ENCODE assay signal across 1 cellular context in the genomic region with DNA sequence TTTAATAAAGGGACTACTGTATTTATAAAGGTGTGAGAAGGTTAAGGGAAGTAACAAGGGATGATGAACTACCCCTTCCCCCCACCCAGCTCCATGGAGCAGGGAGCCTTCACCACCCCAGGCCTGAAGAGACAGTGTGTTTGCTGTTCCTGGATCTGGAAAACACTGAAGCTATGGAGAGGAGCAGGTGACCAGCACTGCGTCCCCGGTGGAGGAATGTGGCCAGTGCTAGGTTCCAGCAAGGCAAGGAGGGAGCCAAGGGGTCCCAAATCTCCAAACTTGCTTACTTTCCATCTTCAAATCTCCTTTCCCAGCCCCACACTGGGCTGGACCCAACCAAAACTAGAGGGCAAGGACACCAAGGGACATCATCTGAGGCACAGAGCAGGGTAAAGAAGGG.
TF ChIP-seq lines count a peak whose summit lies in the region.

No MANE protein-coding gene starts in this region.

TF ChIP-seq in WTC11, 78 proteins besides CTCF, POLR2A, EP300 and RAD21 (continued from another document):
- TF ChIP-seq, protein P1, sequence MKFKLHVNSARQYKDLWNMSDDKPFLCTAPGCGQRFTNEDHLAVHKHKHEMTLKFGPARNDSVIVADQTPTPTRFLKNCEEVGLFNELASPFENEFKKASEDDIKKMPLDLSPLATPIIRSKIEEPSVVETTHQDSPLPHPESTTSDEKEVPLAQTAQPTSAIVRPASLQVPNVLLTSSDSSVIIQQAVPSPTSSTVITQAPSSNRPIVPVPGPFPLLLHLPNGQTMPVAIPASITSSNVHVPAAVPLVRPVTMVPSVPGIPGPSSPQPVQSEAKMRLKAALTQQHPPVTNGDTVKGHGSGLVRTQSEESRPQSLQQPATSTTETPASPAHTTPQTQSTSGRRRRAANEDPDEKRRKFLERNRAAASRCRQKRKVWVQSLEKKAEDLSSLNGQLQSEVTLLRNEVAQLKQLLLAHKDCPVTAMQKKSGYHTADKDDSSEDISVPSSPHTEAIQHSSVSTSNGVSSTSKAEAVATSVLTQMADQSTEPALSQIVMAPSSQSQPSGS (CRISPR knock-in tag; IDR thresholded peaks at IDR 0.05; ENCODE audit: borderline replicate concordance, low read depth), result no peak
- TF ChIP-seq SP1 (CRISPR knock-in tag; conservative IDR thresholded peaks at IDR 0.05) (no peak), NR1H2 (CRISPR knock-in tag; IDR thresholded peaks at IDR 0.05) (no peak), ZNF416 (CRISPR knock-in tag; IDR thresholded peaks at IDR 0.05) (no peak), ZNF671 (CRISPR knock-in tag; IDR thresholded peaks at IDR 0.05) (no peak), GTF2I (CRISPR knock-in tag; conservative IDR thresholded peaks at IDR 0.05) (no peak), ZSCAN18 (CRISPR knock-in tag; IDR thresholded peaks at IDR 0.05) (no peak)
- TF ChIP-seq, protein P2, sequence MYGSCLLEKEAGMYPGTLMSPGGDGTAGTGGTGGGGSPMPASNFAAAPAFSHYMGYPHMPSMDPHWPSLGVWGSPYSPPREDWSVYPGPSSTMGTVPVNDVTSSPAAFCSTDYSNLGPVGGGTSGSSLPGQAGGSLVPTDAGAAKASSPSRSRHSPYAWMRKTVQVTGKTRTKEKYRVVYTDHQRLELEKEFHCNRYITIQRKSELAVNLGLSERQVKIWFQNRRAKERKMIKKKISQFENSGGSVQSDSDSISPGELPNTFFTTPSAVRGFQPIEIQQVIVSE (CRISPR knock-in tag; IDR thresholded peaks at IDR 0.05; ENCODE audit: borderline replicate concordance), result no peak
- TF ChIP-seq, protein P3, sequence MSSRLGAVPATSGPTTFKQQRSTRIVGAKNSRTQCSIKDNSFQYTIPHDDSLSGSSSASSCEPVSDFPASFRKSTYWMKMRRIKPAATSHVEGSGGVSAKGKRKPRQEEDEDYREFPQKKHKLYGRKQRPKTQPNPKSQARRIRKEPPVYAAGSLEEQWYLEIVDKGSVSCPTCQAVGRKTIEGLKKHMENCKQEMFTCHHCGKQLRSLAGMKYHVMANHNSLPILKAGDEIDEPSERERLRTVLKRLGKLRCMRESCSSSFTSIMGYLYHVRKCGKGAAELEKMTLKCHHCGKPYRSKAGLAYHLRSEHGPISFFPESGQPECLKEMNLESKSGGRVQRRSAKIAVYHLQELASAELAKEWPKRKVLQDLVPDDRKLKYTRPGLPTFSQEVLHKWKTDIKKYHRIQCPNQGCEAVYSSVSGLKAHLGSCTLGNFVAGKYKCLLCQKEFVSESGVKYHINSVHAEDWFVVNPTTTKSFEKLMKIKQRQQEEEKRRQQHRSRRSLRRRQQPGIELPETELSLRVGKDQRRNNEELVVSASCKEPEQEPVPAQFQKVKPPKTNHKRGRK (CRISPR knock-in tag; IDR thresholded peaks at IDR 0.05; ENCODE audit: borderline replicate concordance), result no peak
- TF ChIP-seq, protein P4, sequence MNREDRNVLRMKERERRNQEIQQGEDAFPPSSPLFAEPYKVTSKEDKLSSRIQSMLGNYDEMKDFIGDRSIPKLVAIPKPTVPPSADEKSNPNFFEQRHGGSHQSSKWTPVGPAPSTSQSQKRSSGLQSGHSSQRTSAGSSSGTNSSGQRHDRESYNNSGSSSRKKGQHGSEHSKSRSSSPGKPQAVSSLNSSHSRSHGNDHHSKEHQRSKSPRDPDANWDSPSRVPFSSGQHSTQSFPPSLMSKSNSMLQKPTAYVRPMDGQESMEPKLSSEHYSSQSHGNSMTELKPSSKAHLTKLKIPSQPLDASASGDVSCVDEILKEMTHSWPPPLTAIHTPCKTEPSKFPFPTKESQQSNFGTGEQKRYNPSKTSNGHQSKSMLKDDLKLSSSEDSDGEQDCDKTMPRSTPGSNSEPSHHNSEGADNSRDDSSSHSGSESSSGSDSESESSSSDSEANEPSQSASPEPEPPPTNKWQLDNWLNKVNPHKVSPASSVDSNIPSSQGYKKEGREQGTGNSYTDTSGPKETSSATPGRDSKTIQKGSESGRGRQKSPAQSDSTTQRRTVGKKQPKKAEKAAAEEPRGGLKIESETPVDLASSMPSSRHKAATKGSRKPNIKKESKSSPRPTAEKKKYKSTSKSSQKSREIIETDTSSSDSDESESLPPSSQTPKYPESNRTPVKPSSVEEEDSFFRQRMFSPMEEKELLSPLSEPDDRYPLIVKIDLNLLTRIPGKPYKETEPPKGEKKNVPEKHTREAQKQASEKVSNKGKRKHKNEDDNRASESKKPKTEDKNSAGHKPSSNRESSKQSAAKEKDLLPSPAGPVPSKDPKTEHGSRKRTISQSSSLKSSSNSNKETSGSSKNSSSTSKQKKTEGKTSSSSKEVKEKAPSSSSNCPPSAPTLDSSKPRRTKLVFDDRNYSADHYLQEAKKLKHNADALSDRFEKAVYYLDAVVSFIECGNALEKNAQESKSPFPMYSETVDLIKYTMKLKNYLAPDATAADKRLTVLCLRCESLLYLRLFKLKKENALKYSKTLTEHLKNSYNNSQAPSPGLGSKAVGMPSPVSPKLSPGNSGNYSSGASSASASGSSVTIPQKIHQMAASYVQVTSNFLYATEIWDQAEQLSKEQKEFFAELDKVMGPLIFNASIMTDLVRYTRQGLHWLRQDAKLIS (CRISPR knock-in tag; IDR thresholded peaks at IDR 0.05; ENCODE audit: borderline replicate concordance), result no peak
